Comparison of ENCODE assay signal across 8 cellular contexts in the genomic region with DNA sequence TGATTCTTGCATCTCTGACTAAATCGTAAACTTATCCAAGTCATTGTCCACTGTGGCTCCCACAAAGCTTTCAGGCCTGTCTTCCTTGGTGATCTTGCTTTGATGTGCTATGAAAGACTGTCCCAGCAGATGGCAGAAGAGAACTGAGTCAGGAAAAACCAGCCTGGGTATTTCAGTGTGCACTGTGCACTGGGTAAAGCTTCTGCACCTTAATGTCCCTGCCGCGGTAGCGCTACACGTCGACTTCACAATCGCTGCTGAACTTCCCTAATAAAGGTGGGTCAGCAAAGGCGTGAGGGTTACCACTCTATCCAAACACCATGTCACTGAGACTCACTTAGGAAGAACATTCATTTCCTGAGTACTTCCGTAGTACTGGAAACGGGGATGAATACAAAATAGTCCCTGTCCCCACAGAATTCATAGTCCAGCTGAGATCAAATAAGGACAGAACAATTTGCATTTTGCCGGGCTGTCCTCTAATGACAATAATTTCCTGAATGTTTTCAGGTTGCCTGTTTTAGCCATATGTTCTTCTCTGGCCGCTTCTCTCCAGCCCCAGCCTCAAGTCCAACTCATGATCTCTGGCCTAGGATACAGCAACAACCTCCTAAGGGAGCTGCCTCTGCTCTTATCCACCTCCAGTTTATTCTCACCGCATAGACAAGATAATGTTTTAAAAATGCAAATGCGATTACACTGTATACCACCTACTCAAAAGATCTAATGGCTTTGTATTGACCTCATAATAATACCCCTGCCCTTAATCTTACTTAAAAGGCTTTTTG.
DNase-seq lines count a peak whose midpoint lies in the region; ATAC-seq and TF ChIP-seq lines count a peak whose summit lies in the region.

No MANE protein-coding gene starts in this region.

- no peaks in the 10 kb centered on the region for H3K79me1 ChIP-seq in H9 (ENCODE audit: insufficient read depth, low read depth, low read length, poor library complexity, severe bottlenecking)

- peaks cover 7% of the 10 kb centered on the region for H3K27me3 Mint-ChIP-seq in H9 (ENCODE audit: low read depth)
- H3K27me3 Mint-ChIP-seq in activated naive CD8-positive, alpha-beta T cell, result no peaks in the 10 kb centered on the region

- H3K4me2 ChIP-seq in H9 (ENCODE audit: insufficient read depth, insufficient read length, low read length) (no peak overlapping the region), MM.1S (ENCODE audit: low read depth, low read length) (peak overlapping the region; percentile 52), SK-N-SH (peak overlapping the region; percentile 41; the same call in 1 of the 2 replicates)

- no peak overlapping the region for H3K4ac ChIP-seq in H9 (ENCODE audit: low read depth, low read length)

- no peak overlapping the region for H3T11ph ChIP-seq in H9 (ENCODE audit: low read length)

- DNase-seq in GM06990 (ENCODE audit: extremely low read depth, insufficient read length) (peak; percentile 39), H9 (peak; percentile 59), MM.1S (peak; percentile 81), SK-N-SH (peak; percentile 70), cardiac muscle cell (ENCODE audit: low read depth in 1 of 2, low spot score in 1 of 2) (peak; percentile 77 to 85), pulmonary artery endothelial cell (ENCODE audit: low read depth, low spot score) (peak; percentile 30)

- H3K4me1 ChIP-seq in H9 (ENCODE audit: insufficient read depth, low read length), result no peaks in the 10 kb centered on the region
- no peaks in the 10 kb centered on the region for H3K4me1 ChIP-seq in MM.1S (ENCODE audit: low read length)
- no peaks in the 10 kb centered on the region; a peak in 1 of 4 replicates for H3K4me1 ChIP-seq in SK-N-SH (ENCODE audit: control insufficient read depth in 1 of 2, insufficient read depth in 2 of 2, low read depth in 1 of 2, low read length in 1 of 2)
- no peaks in the 10 kb centered on the region for H3K4me1 ChIP-seq in cardiac muscle cell (ENCODE audit: low read depth)

- no peaks in the 10 kb centered on the region for H3K79me2 ChIP-seq in H9 (ENCODE audit: insufficient read depth, low read length)
- no peaks in the 10 kb centered on the region for H3K79me2 ChIP-seq in MM.1S (ENCODE audit: low read length)
- no peaks in the 10 kb centered on the region for H3K79me2 ChIP-seq in SK-N-SH (ENCODE audit: insufficient read depth)

- H2AK5ac ChIP-seq in H9 (ENCODE audit: insufficient read length, low read length), result no peak overlapping the region

- no peak overlapping the region for H2BK12ac ChIP-seq in H9 (ENCODE audit: insufficient read length, low read depth, low read length)

- no peak for ATAC-seq in HG03039 (IDR thresholded peaks at IDR 0.05; ENCODE audit: unreplicated experiment)

- TF ChIP-seq EP300 in SK-N-SH (IDR thresholded peaks at IDR 0.05; ENCODE audit: borderline replicate concordance in 1 of 2, low read depth in 1 of 2, low read length in 1 of 2), result no peak

- no CpG with 5 or more reads among the region's 14 CpGs for WGBS in H9 (ENCODE audit: extremely low coverage, insufficient read length, low lambda C conversion rate)
- 33% methylated on average over 14 of the region's 14 CpGs for WGBS in SK-N-SH (ENCODE audit: low lambda C conversion rate)

- H4K8ac ChIP-seq in H9 (replicated peaks; ENCODE audit: insufficient read length, low read depth, low read length), result no peak overlapping the region

- no peak overlapping the region for H3K27ac ChIP-seq in H9 (ENCODE audit: insufficient read length, low read depth, low read length)
- no peak overlapping the region for H3K27ac ChIP-seq in MM.1S (ENCODE audit: low read length)
- no peak overlapping the region for H3K27ac ChIP-seq in SK-N-SH (ENCODE audit: low read depth in 2 of 2, low read length in 1 of 2)
- H3K27ac ChIP-seq in cardiac muscle cell, result no peak overlapping the region

- no peak overlapping the region for H3K4me3 Mint-ChIP-seq in H9
- H3K4me3 Mint-ChIP-seq in activated naive CD8-positive, alpha-beta T cell, result peak overlapping the region; percentile 64

- no peak overlapping the region for H3K23ac ChIP-seq in H9 (ENCODE audit: insufficient read length, low read depth, low read length)

- no peaks in the 10 kb centered on the region for H3K27me3 ChIP-seq in GM06990 (replicated peaks; ENCODE audit: control insufficient read depth, insufficient read depth, low read length)
- no peaks in the 10 kb centered on the region for H3K27me3 ChIP-seq in H9 (ENCODE audit: insufficient read depth, low read length)
- no peaks in the 10 kb centered on the region for H3K27me3 ChIP-seq in MM.1S (replicated peaks; ENCODE audit: insufficient read depth, low read length)
- H3K27me3 ChIP-seq in SK-N-SH (ENCODE audit: insufficient read depth), result no peaks in the 10 kb centered on the region
- no peaks in the 10 kb centered on the region for H3K27me3 ChIP-seq in cardiac muscle cell

- H3K18ac ChIP-seq in H9 (ENCODE audit: insufficient read length, low read depth, low read length), result no peak overlapping the region

- POLR2A ChIA-PET in SK-N-SH (lab: Yijun Ruan, JAX), result no interaction called here

- no peak overlapping the region for H3K14ac ChIP-seq in H9 (ENCODE audit: insufficient read depth, low read length)

- no peaks in the 10 kb centered on the region for H3K23me2 ChIP-seq in H9 (ENCODE audit: insufficient read length, low read depth, low read length, poor library complexity, severe bottlenecking)

- H3K9me2 ChIP-seq in MM.1S (replicated peaks; ENCODE audit: insufficient read depth, low read length) (no peaks in the 10 kb centered on the region), SK-N-SH (no peaks in the 10 kb centered on the region)

- peak; percentile 94 for TF ChIP-seq RAD21 in SK-N-SH (IDR thresholded peaks at IDR 0.05; ENCODE audit: low read length)

- H4K20me1 ChIP-seq in H9 (ENCODE audit: control insufficient read depth, insufficient read depth, insufficient read length) (no peaks in the 10 kb centered on the region), MM.1S (ENCODE audit: insufficient read depth, low read length) (no peaks in the 10 kb centered on the region), SK-N-SH (ENCODE audit: insufficient read depth) (no peaks in the 10 kb centered on the region)

- H4K91ac ChIP-seq in H9 (ENCODE audit: insufficient read length, low read depth, low read length), result no peak overlapping the region

- no peaks in the 10 kb centered on the region for H3K36me3 Mint-ChIP-seq in H9 (ENCODE audit: insufficient read depth in 1 of 3, low read depth in 3 of 3)
- no peaks in the 10 kb centered on the region for H3K36me3 Mint-ChIP-seq in activated naive CD8-positive, alpha-beta T cell

- peaks cover 3 to 8% of the 10 kb centered on the region in 2 experiments for H3K4me1 Mint-ChIP-seq in H9
- H3K4me1 Mint-ChIP-seq in activated naive CD8-positive, alpha-beta T cell (ENCODE audit: low read depth), result peaks cover 9% of the 10 kb centered on the region

- H2AFZ ChIP-seq in H9 (ENCODE audit: low read length), result no peak overlapping the region
- peak overlapping the region; percentile 58 for H2AFZ ChIP-seq in MM.1S (ENCODE audit: low read length)
- H2AFZ ChIP-seq in SK-N-SH (ENCODE audit: low read depth), result peak overlapping the region; percentile 47; the same call in 1 of the 2 replicates

- no peak overlapping the region for H2BK120ac ChIP-seq in H9 (ENCODE audit: low read depth, low read length, poor library complexity, severe bottlenecking)

- TF ChIP-seq CTCF in GM06990 (IDR thresholded peaks at IDR 0.05; ENCODE audit: insufficient read depth, low read length, poor library complexity, severe bottlenecking) (peak; percentile 75), H9 (conservative IDR thresholded peaks at IDR 0.05) (peak; percentile 72), MM.1S (IDR thresholded peaks at IDR 0.05; ENCODE audit: low read length) (peak; percentile 79), SK-N-SH (IDR thresholded peaks at IDR 0.05) (peak; percentile 78), cardiac muscle cell (IDR thresholded peaks at IDR 0.05; ENCODE audit: low read depth, low read length) (peak; percentile 77)

- no peak overlapping the region for H3K9ac ChIP-seq in H9 (ENCODE audit: extremely low read depth, insufficient read length, low read length)
- H3K9ac ChIP-seq in MM.1S (ENCODE audit: low read length), result no peak overlapping the region
- H3K9ac ChIP-seq in SK-N-SH, result no peak overlapping the region

- CTCF ChIA-PET in SK-N-SH (lab: Yijun Ruan, JAX), result interaction anchor here (0.6 to 2.2 kb wide), 72 partner anchors 8 to 709 kb away, joined by 3 to 21 read pairs (median 4); no protein-coding TSS in a partner anchor

- no peak overlapping the region for H2BK15ac ChIP-seq in H9 (ENCODE audit: low read depth, low read length)

- no peaks in the 10 kb centered on the region for H3K9me3 ChIP-seq in H9 (ENCODE audit: control insufficient read depth, low read depth, low read length)
- no peaks in the 10 kb centered on the region for H3K9me3 ChIP-seq in MM.1S (replicated peaks; ENCODE audit: insufficient read depth, low read length)
- H3K9me3 ChIP-seq in SK-N-SH, result no peaks in the 10 kb centered on the region
- H3K9me3 ChIP-seq in cardiac muscle cell (ENCODE audit: low read depth), result no peaks in the 10 kb centered on the region

- H3K36me3 ChIP-seq in GM06990 (ENCODE audit: control insufficient read depth, insufficient read depth, low read length) (no peaks in the 10 kb centered on the region), MM.1S (replicated peaks; ENCODE audit: insufficient read depth, low read length) (no peaks in the 10 kb centered on the region), SK-N-SH (replicated peaks in 1 of 2; ENCODE audit: control insufficient read depth in 1 of 2, insufficient read depth in 2 of 2, low read length in 1 of 2) (no peaks in the 10 kb centered on the region), cardiac muscle cell (no peaks in the 10 kb centered on the region)

- no peak overlapping the region for H3K56ac ChIP-seq in H9 (ENCODE audit: insufficient read length, low read depth, low read length)

- H4K5ac ChIP-seq in H9 (ENCODE audit: insufficient read length, low read depth, low read length), result no peak overlapping the region

- H2BK20ac ChIP-seq in H9 (ENCODE audit: low read depth, low read length, poor library complexity, severe bottlenecking), result no peak overlapping the region

- no peaks in the 10 kb centered on the region for H3F3A ChIP-seq in MM.1S (ENCODE audit: insufficient read depth, low read length)
- H3F3A ChIP-seq in SK-N-SH (replicated peaks; ENCODE audit: insufficient read depth), result no peaks in the 10 kb centered on the region

- H3K4me3 ChIP-seq in GM06990 (replicated peaks; ENCODE audit: low read depth, low read length) (peak overlapping the region; percentile 33; the same call in 1 of the 2 replicates), MM.1S (ENCODE audit: low read length) (peak overlapping the region; percentile 32; the same call in 1 of the 2 replicates), SK-N-SH (ENCODE audit: low read depth in 2 of 2, low read length in 1 of 2) (peak overlapping the region; percentile 13 to 28; a peak in 2 of 4 replicates), cardiac muscle cell (no peak overlapping the region)

- H3K27ac Mint-ChIP-seq in H9, result no peak overlapping the region
- no peak overlapping the region for H3K27ac Mint-ChIP-seq in activated naive CD8-positive, alpha-beta T cell

- no peaks in the 10 kb centered on the region; a peak in 1 of 5 replicates for H3K9me3 Mint-ChIP-seq in H9
- H3K9me3 Mint-ChIP-seq in activated naive CD8-positive, alpha-beta T cell (ENCODE audit: low read depth), result no peaks in the 10 kb centered on the region

- no peak overlapping the region for H2BK5ac ChIP-seq in H9 (ENCODE audit: insufficient read length, low read length)

Comparison
In these comparisons a context has a peak if more than half of its experiments do, and no peak if none do; other contexts are left out.
1. DNase-seq: peak in every context shown above with its lines; median percentile 81 in MM.1S; 81 in cardiac muscle cell; 70 in SK-N-SH; 59 in H9; 39 in GM06990; 30 in pulmonary artery endothelial cell.